ENCODE assay signal across 30 cellular contexts in the genomic region with DNA sequence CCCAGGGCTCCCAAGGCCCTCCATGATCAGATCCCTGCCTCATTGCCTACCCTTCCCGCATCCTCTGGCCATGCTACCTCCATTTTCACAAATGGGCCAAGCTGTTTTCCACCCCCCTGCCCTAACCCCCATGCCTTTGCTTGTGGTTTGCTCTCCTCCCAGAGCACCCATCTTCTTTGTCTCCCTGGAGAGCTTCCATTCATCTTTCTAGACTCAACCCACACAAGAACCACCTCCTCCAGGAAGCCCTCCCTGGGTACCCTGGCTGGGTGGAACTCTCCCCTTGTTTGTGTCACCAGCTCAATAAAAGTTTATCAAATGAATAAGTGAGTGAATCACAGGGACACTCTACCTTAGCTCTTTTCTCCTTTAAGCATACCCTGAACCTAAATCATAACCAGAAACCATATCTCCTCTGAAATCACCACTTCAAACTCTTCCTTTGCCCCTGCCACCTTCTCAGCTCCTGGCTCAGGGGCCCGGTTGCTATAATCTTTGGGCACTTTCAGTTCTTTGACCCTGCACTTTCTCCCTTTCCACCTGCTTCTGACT. TPM values are rescaled to one million over a fixed set of nuclear protein-coding genes. Genes with fewer than 3 reads are reported as not detected.
"Had no signal": no experiment of that assay in that cellular context is flagged by ENCODE, and none has a peak within 500 bp of the region (broad histone marks: within the 10 kb centered on the region; RNA-seq: fewer than 3 reads in every experiment).

No MANE protein-coding gene starts in this region.

- H3K4me1 ChIP-seq: breast epithelium, colonic mucosa, left lung had no signal

- H3K27me3 Mint-ChIP-seq: activated CD8-positive, alpha-beta T cell treated with anti-CD3 and anti-CD28 coated beads for 36 hours; activated naive CD8-positive, alpha-beta T cell treated with anti-CD3 and anti-CD28 coated beads for 36 hours had no signal

- H3K27me3 ChIP-seq: breast epithelium, colonic mucosa, left lung, spleen had no signal

- H3K4me1 Mint-ChIP-seq: neural crest cell had no signal

- H3K36me3 ChIP-seq: breast epithelium, colonic mucosa, left lung, spleen, tibial artery had no signal

- H3K4me3 Mint-ChIP-seq: activated B cell treated with CpG ODN at 0.5 μM for 24 hours; activated CD8-positive, alpha-beta memory T cell treated with anti-CD3 and anti-CD28 coated beads, Interleukin-2, amount 10 ng/mL, durations not matched to agents 7 days and 5 days; activated CD8-positive, alpha-beta T cell treated with anti-CD3 and anti-CD28 coated beads for 36 hours; activated naive CD8-positive, alpha-beta T cell treated with anti-CD3 and anti-CD28 coated beads for 36 hours; effector memory CD8-positive, alpha-beta T cell; immature natural killer cell; neural crest cell had no signal

- H3K27ac ChIP-seq: breast epithelium, colonic mucosa, dorsolateral prefrontal cortex, hepatocyte, left lung, spleen, tibial artery had no signal

- H2AFZ ChIP-seq: hepatocyte had no signal

- H3K27ac Mint-ChIP-seq: activated B cell treated with CpG ODN at 0.5 μM for 24 hours; activated CD8-positive, alpha-beta memory T cell treated with anti-CD3 and anti-CD28 coated beads, Interleukin-2, amount 10 ng/mL, durations not matched to agents 7 days and 5 days; activated CD8-positive, alpha-beta T cell treated with anti-CD3 and anti-CD28 coated beads for 36 hours; activated naive CD8-positive, alpha-beta T cell treated with anti-CD3 and anti-CD28 coated beads for 36 hours; progenitor cell of endocrine pancreas had no signal

- H3K4me2 ChIP-seq: hepatocyte had no signal

- H3K4me3 ChIP-seq: breast epithelium, colonic mucosa, dorsolateral prefrontal cortex, hepatocyte, left lung, lung, spleen, tibial artery had no signal

- DNase-seq: activated B cell treated with CpG ODN at 0.5 μM for 24 hours; activated CD4-positive, alpha-beta T cell treated with anti-CD3 and anti-CD28 coated beads for 4 hours; activated CD8-positive, alpha-beta memory T cell treated with anti-CD3 and anti-CD28 coated beads, Interleukin-2, amount 10 ng/mL, durations not matched to agents 7 days and 5 days; activated CD8-positive, alpha-beta T cell treated with anti-CD3 and anti-CD28 coated beads for 36 hours; activated naive CD8-positive, alpha-beta T cell treated with anti-CD3 and anti-CD28 coated beads for 36 hours; colonic mucosa; dorsolateral prefrontal cortex; effector memory CD8-positive, alpha-beta T cell; foreskin melanocyte; glutamatergic neuron; immature natural killer cell; kidney glomerular epithelial cell; left lung; naive B cell; spleen; stimulated activated CD4-positive, alpha-beta T cell treated with anti-CD3 and anti-CD28 coated beads, Interleukin-4, amount 100 ng/mL, for 1 hour; stimulated activated naive CD8-positive, alpha-beta T cell treated with anti-CD3 and anti-CD28 coated beads, Interleukin-15, Interleukin-2, amounts not matched to agents 100 U/mL and 50 U/mL, for 24 hours; tibial artery had no signal

- H3K9me3 Mint-ChIP-seq: activated B cell treated with CpG ODN at 0.5 μM for 24 hours; activated CD8-positive, alpha-beta T cell treated with anti-CD3 and anti-CD28 coated beads for 36 hours; activated naive CD8-positive, alpha-beta T cell treated with anti-CD3 and anti-CD28 coated beads for 36 hours; effector memory CD8-positive, alpha-beta T cell; immature natural killer cell; naive B cell; neural crest cell had no signal

- H3K9me3 ChIP-seq: breast epithelium, colonic mucosa, left lung, spleen, tibial artery had no signal

- H3K36me3 Mint-ChIP-seq: activated CD8-positive, alpha-beta memory T cell treated with anti-CD3 and anti-CD28 coated beads, Interleukin-2, amount 10 ng/mL, durations not matched to agents 7 days and 5 days; activated naive CD8-positive, alpha-beta T cell treated with anti-CD3 and anti-CD28 coated beads for 36 hours; immature natural killer cell; naive B cell had no signal

- H3K79me2 ChIP-seq: hepatocyte had no signal

- ATAC-seq: activated CD8-positive, alpha-beta memory T cell treated with anti-CD3 and anti-CD28 coated beads, Interleukin-2, amount 10 ng/mL, durations not matched to agents 7 days and 5 days; activated CD8-positive, alpha-beta T cell treated with anti-CD3 and anti-CD28 coated beads for 36 hours; effector memory CD8-positive, alpha-beta T cell; stimulated activated naive CD8-positive, alpha-beta T cell treated with anti-CD3 and anti-CD28 coated beads, Interleukin-15, Interleukin-2, amounts not matched to agents 100 U/mL and 50 U/mL, for 24 hours had no signal

RNA-seq across cellular contexts. Expression of a gene that starts 2.9 kb away (rescaled TPM):
- polyA plus RNA-seq: hepatocyte had no signal

RNA-seq across cellular contexts. Expression of a gene that starts 22.5 kb away (rescaled TPM):
- total RNA-seq: activated B cell treated with CpG ODN at 0.5 μM for 24 hours, esophagus mucosa had no signal

RNA-seq across cellular contexts. Expression of a gene that starts 43.5 kb away (rescaled TPM):
- total RNA-seq: progenitor cell of endocrine pancreas had no signal

RNA-seq across cellular contexts. Expression of a gene that starts 44.8 kb away (rescaled TPM):
- total RNA-seq: neural crest cell had no signal

RNA-seq across cellular contexts. Expression of a gene that starts 57.0 kb away (rescaled TPM):
- total RNA-seq: activated B cell treated with CpG ODN at 0.5 μM for 24 hours; activated CD8-positive, alpha-beta memory T cell treated with anti-CD3 and anti-CD28 coated beads, Interleukin-2, amount 10 ng/mL, durations not matched to agents 7 days and 5 days; activated CD8-positive, alpha-beta T cell treated with anti-CD3 and anti-CD28 coated beads for 36 hours; activated naive CD8-positive, alpha-beta T cell treated with anti-CD3 and anti-CD28 coated beads for 36 hours; breast epithelium; colonic mucosa; endothelial cell of umbilical vein; esophagus mucosa; hepatocyte; left lung; lung; mesenteric fat pad; mucosa of gallbladder; neural crest cell; omental fat pad; progenitor cell of endocrine pancreas; T-helper 1 cell treated with Interleukin-12 subunit alpha and Interleukin-12 subunit beta and Interleukin-4 antibody, amounts not matched to agents 30 ng/mL and 1 ng/mL, for 36 hours; ureter had no signal
- polyA plus RNA-seq: endothelial cell of umbilical vein, hepatocyte, immature natural killer cell, lung had no signal
